9 cellular contexts compared by ENCODE assay signal in genomic region chr12:105329926-105330282, GRCh38. TPM values are rescaled to one million over a fixed set of nuclear protein-coding genes. Genes with fewer than 3 reads are reported as not detected.
DNase-seq lines count a peak whose midpoint lies in the region; ATAC-seq, FAIRE-seq and TF ChIP-seq lines count a peak whose summit lies in the region.
"Had no signal": no experiment of that assay in that cellular context is flagged by ENCODE, and none has a peak within 500 bp of the region (broad histone marks: within the 10 kb centered on the region; RNA-seq: fewer than 3 reads in every experiment).

No MANE protein-coding gene starts in this region.

- no peaks in the 10 kb centered on the region for H3K36me3 ChIP-seq in HUES64 (ENCODE audit: insufficient read depth, low read length)
- H3K36me3 ChIP-seq in pancreas, result no peaks in the 10 kb centered on the region

- H3K36me3 Mint-ChIP-seq in activated naive CD4-positive, alpha-beta T cell treated with anti-CD3 and anti-CD28 coated beads, Interleukin-2, amount 50 U/mL, for 24 hours, result no peaks in the 10 kb centered on the region
- no peaks in the 10 kb centered on the region for H3K36me3 Mint-ChIP-seq in dendritic cell treated with granulocyte-macrophage colony-stimulating factor and Interleukin-4, amounts not matched to agents 40 ng/mL and 50 ng/mL, for 4 days (ENCODE audit: low read depth)

- peaks cover 31% of the 10 kb centered on the region for H3K4me1 Mint-ChIP-seq in activated naive CD4-positive, alpha-beta T cell treated with anti-CD3 and anti-CD28 coated beads, Interleukin-2, amount 50 U/mL, for 24 hours
- peaks cover 20% of the 10 kb centered on the region for H3K4me1 Mint-ChIP-seq in dendritic cell treated with granulocyte-macrophage colony-stimulating factor and Interleukin-4, amounts not matched to agents 40 ng/mL and 50 ng/mL, for 4 days (ENCODE audit: low read depth)

- peak overlapping the region; percentile 66 for H3K4me3 ChIP-seq in HUES64 (ENCODE audit: low read length)
- H3K4me3 ChIP-seq in pancreas, result peak overlapping the region in 3 of 4 donors; percentile 70 to 82 (median 79)

- WGBS in HUES64, result 47% methylated on average over 9 of the region's 9 CpGs
- 1 to 2% methylated on average over 9 of the region's 9 CpGs for whole genome bisulfite sequencing in pancreas, 2 donors

- H3K4me1 ChIP-seq in HUES64 (ENCODE audit: insufficient read depth, low read length) (peaks cover 21% of the 10 kb centered on the region), pancreas (peaks cover 0 to 4% (median 0%) of the 10 kb centered on the region in 3 donors)

- ATAC-seq in pancreas (no peak), HG03439 (IDR thresholded peaks at IDR 0.05; ENCODE audit: unreplicated experiment) (no peak)

- H3K9me3 Mint-ChIP-seq in activated naive CD4-positive, alpha-beta T cell treated with anti-CD3 and anti-CD28 coated beads, Interleukin-2, amount 50 U/mL, for 24 hours, result no peaks in the 10 kb centered on the region
- H3K9me3 Mint-ChIP-seq in dendritic cell treated with granulocyte-macrophage colony-stimulating factor and Interleukin-4, amounts not matched to agents 40 ng/mL and 50 ng/mL, for 4 days, result no peaks in the 10 kb centered on the region

- H3K9me3 ChIP-seq in HUES64 (ENCODE audit: insufficient read depth, low read depth, low read length) (no peaks in the 10 kb centered on the region), pancreas (no peaks in the 10 kb centered on the region)

- FAIRE-seq in pancreas (lab: Jason Lieb, UNC), result no peak
- FAIRE-seq: endometrium had no signal

- TF ChIP-seq CTCF in pancreas (IDR thresholded peaks at IDR 0.05), result no peak

- H3K9ac ChIP-seq in HUES64 (ENCODE audit: low read depth, low read length), result no peak overlapping the region

- H3K27me3 ChIP-seq in HUES64 (ENCODE audit: insufficient read depth, low read length), result peaks cover 48% of the 10 kb centered on the region
- H3K27me3 ChIP-seq in pancreas, result no peaks in the 10 kb centered on the region

- no peak overlapping the region for H3K27ac ChIP-seq in HUES64 (ENCODE audit: low read depth, low read length)
- H3K27ac ChIP-seq in pancreas, result no peak overlapping the region

- peak overlapping the region; percentile 87 for H3K4me3 Mint-ChIP-seq in activated naive CD4-positive, alpha-beta T cell treated with anti-CD3 and anti-CD28 coated beads, Interleukin-2, amount 50 U/mL, for 24 hours
- H3K4me3 Mint-ChIP-seq in dendritic cell treated with granulocyte-macrophage colony-stimulating factor and Interleukin-4, amounts not matched to agents 40 ng/mL and 50 ng/mL, for 4 days, result peak overlapping the region; percentile 80

- H3K27ac Mint-ChIP-seq in activated naive CD4-positive, alpha-beta T cell treated with anti-CD3 and anti-CD28 coated beads, Interleukin-2, amount 50 U/mL, for 24 hours, result peak overlapping the region; percentile 80
- H3K27ac Mint-ChIP-seq in dendritic cell treated with granulocyte-macrophage colony-stimulating factor and Interleukin-4, amounts not matched to agents 40 ng/mL and 50 ng/mL, for 4 days, result peak overlapping the region; percentile 61

- H3K27me3 Mint-ChIP-seq in activated naive CD4-positive, alpha-beta T cell treated with anti-CD3 and anti-CD28 coated beads, Interleukin-2, amount 50 U/mL, for 24 hours, result no peaks in the 10 kb centered on the region
- peaks cover 13% of the 10 kb centered on the region for H3K27me3 Mint-ChIP-seq in dendritic cell treated with granulocyte-macrophage colony-stimulating factor and Interleukin-4, amounts not matched to agents 40 ng/mL and 50 ng/mL, for 4 days

- DNase-seq in activated naive CD4-positive, alpha-beta T cell (lab: John Stamatoyannopoulos, UW), result no peak
- DNase-seq in pancreas (no peak), DMS79 treated with DMSO at 0.1 percent for 48 hours (lab: John Stamatoyannopoulos, UW) (no peak)
- no peak for DNase-seq in stimulated activated naive CD4-positive, alpha-beta T cell treated with Interleukin-2 at 50 U/mL for 16 hours (lab: John Stamatoyannopoulos, UW)

- intact Hi-C loops in dendritic cell treated with granulocyte-macrophage colony-stimulating factor and Interleukin-4, amounts not matched to agents 40 ng/mL and 50 ng/mL, for 4 days (cut with micrococcal nuclease), result loop anchor here (10.0 kb wide), 1 partner anchor 55 kb away; no protein-coding TSS in a partner anchor
- intact Hi-C loops in pancreas (cut with DNase I), result no loop called here

RNA-seq across cellular contexts. Expression of gene C12orf75, which starts 0.6 kb away (rescaled TPM):
- polyA plus RNA-seq in HUES64 (2013, experiment 1 of 2), result 21.7 TPM
- polyA plus RNA-seq in HUES64 (2013, experiment 2 of 2), result 28.9 TPM
- 10 to 100 TPM; 20.2 to 68.1 (median 37.4) TPM for total RNA-seq in pancreas
- polyA plus RNA-seq in pancreas, result 100 to 1,000 TPM in 1 of 2 donors, 10 to 100 TPM in 1; 48.5 to 104 TPM
